Comparison of ENCODE assay signal across 8 cellular contexts in the genomic region with DNA sequence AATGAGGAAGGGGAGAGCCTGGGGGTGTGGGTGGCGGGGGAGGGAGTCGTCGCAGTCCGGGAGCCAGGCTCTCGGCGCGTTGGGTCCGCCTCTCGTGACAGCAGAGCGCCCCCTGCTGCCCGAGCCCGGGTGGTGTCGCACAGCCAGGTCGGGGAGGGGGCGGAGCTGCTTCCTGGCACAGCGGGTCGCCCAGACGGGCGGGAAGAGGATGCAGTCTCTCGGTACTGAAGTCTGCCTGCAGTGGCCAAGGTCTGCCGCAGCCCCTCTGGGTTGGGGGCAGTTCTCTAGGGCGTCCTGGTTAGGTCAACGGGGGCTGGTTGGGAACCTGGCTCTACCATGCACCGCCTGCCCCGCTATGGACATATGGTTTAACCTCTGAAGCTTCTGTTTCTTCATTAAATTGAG. TPM values are rescaled to one million over a fixed set of nuclear protein-coding genes. Genes with fewer than 3 reads are reported as not detected.
DNase-seq lines count a peak whose midpoint lies in the region; ATAC-seq and TF ChIP-seq lines count a peak whose summit lies in the region.

No MANE protein-coding gene starts in this region.

- ATAC-seq in GM18511 (IDR thresholded peaks at IDR 0.05; ENCODE audit: unreplicated experiment): no peak

- H3K9me3 Mint-ChIP-seq in neural progenitor cell: no peaks in the 10 kb centered on the region

- H3K36me3 ChIP-seq in PC-9 (ENCODE audit: low read depth) (no peaks in the 10 kb centered on the region), neural progenitor cell (no peaks in the 10 kb centered on the region)

- H3K27me3 ChIP-seq in PC-9 (ENCODE audit: insufficient read depth, low read depth) (peaks cover 99% of the 10 kb centered on the region), neural progenitor cell (peaks cover 39% of the 10 kb centered on the region)

- no peak overlapping the region for H3K9ac ChIP-seq in neural progenitor cell

- peak; percentile 75 for TF ChIP-seq RAD21 in Ishikawa (IDR thresholded peaks at IDR 0.05; ENCODE audit: low read depth)

- POLR2A ChIA-PET in PC-9 (lab: Charles Lee; ENCODE audit: unreplicated experiment): no interaction called here

- H3K4me1 ChIP-seq in PC-9 (replicated peaks; ENCODE audit: insufficient read depth) (no peaks in the 10 kb centered on the region), neural progenitor cell (peaks cover 30% of the 10 kb centered on the region)

- H3K4me2 ChIP-seq in PC-9: 0 out of 2 replicates have a peak overlapping the region, but pooled peaks have one; percentile 23
- H3K4me2 ChIP-seq in neural progenitor cell: peak overlapping the region; percentile 76

- H3K79me2 ChIP-seq in PC-9 (ENCODE audit: low read depth): no peaks in the 10 kb centered on the region
- H3K79me2 ChIP-seq in neural progenitor cell (ENCODE audit: low read depth): no peaks in the 10 kb centered on the region

- H3F3A ChIP-seq in PC-9 (ENCODE audit: insufficient read depth, low read depth): no peaks in the 10 kb centered on the region
- peaks cover 19% of the 10 kb centered on the region for H3F3A ChIP-seq in neural progenitor cell (ENCODE audit: low read depth)

- intact Hi-C loops in PC-9 (cut with micrococcal nuclease; ENCODE audit: unreplicated experiment): no loop called here

- no peaks in the 10 kb centered on the region for H3K9me2 ChIP-seq in PC-9 (ENCODE audit: insufficient read depth)

- peak; percentile 64 for DNase-seq in CMK (ENCODE audit: low read depth)
- DNase-seq in PC-9: peak in 1 of 2 experiments; percentile 18
- DNase-seq in activated T-cell treated with anti-CD3 and anti-CD28 coated beads, Interleukin-2, amount 50 U/mL, for 1 hour: peak; percentile 78
- peak; percentile 20 for DNase-seq in fibroblast of mammary gland (ENCODE audit: low read depth)
- peak; percentile 93 for DNase-seq in neural progenitor cell (ENCODE audit: low spot score)
- DNase-seq in superior temporal gyrus (ENCODE audit: extremely low spot score): peak; percentile 55

- no peak overlapping the region for H3K27ac Mint-ChIP-seq in neural progenitor cell

- H3K4me1 Mint-ChIP-seq in neural progenitor cell: peaks cover 27% of the 10 kb centered on the region

- no TSS peak for BruUV-seq in PC-9 (replicated peaks; lab: Mats Ljungman, UMichigan)

- H4K20me1 ChIP-seq in PC-9 (ENCODE audit: insufficient read depth) (no peaks in the 10 kb centered on the region), neural progenitor cell (ENCODE audit: low read depth) (peaks cover 4% of the 10 kb centered on the region)

- H3K9me3 ChIP-seq in PC-9 (ENCODE audit: insufficient read depth, low read depth) (no peaks in the 10 kb centered on the region), neural progenitor cell (ENCODE audit: low read depth) (no peaks in the 10 kb centered on the region)

- no peak overlapping the region for H3K4me3 ChIP-seq in PC-9
- H3K4me3 ChIP-seq in fibroblast of mammary gland (ENCODE audit: control insufficient read depth, low read depth, low read length): no peak overlapping the region
- peak overlapping the region; percentile 29 for H3K4me3 ChIP-seq in neural progenitor cell

- H2AFZ ChIP-seq in PC-9 (no peak overlapping the region), neural progenitor cell (replicated peaks) (no peak overlapping the region)

- H3K36me3 Mint-ChIP-seq in neural progenitor cell: no peaks in the 10 kb centered on the region

- CTCF ChIA-PET in PC-9 (lab: Charles Lee): interaction anchor here (0.8 kb wide), 1 partner anchor 111 kb away, joined by 8 read pairs; no protein-coding TSS in a partner anchor

- TF ChIP-seq CTCF in PC-9 (conservative IDR thresholded peaks at IDR 0.05) (peak; percentile 84), fibroblast of mammary gland (conservative IDR thresholded peaks at IDR 0.05; ENCODE audit: control insufficient read depth, insufficient read depth, low read depth, low read length) (peak; percentile 55), neural progenitor cell (IDR thresholded peaks at IDR 0.05) (peak; percentile 97)

- TF ChIP-seq EP300 in Ishikawa (IDR thresholded peaks at IDR 0.05; ENCODE audit: borderline replicate concordance): no peak

- peaks cover 6% of the 10 kb centered on the region for H3K27me3 Mint-ChIP-seq in neural progenitor cell (ENCODE audit: insufficient read depth, low read depth)

- H3K27ac ChIP-seq in PC-9 (no peak overlapping the region), neural progenitor cell (no peak overlapping the region)

- peak overlapping the region; percentile 12 for H3K4me3 Mint-ChIP-seq in neural progenitor cell

TF ChIP-seq in Ishikawa, 13 proteins besides CTCF, POLR2A, EP300 and RAD21:
- TF ChIP-seq, protein P1, sequence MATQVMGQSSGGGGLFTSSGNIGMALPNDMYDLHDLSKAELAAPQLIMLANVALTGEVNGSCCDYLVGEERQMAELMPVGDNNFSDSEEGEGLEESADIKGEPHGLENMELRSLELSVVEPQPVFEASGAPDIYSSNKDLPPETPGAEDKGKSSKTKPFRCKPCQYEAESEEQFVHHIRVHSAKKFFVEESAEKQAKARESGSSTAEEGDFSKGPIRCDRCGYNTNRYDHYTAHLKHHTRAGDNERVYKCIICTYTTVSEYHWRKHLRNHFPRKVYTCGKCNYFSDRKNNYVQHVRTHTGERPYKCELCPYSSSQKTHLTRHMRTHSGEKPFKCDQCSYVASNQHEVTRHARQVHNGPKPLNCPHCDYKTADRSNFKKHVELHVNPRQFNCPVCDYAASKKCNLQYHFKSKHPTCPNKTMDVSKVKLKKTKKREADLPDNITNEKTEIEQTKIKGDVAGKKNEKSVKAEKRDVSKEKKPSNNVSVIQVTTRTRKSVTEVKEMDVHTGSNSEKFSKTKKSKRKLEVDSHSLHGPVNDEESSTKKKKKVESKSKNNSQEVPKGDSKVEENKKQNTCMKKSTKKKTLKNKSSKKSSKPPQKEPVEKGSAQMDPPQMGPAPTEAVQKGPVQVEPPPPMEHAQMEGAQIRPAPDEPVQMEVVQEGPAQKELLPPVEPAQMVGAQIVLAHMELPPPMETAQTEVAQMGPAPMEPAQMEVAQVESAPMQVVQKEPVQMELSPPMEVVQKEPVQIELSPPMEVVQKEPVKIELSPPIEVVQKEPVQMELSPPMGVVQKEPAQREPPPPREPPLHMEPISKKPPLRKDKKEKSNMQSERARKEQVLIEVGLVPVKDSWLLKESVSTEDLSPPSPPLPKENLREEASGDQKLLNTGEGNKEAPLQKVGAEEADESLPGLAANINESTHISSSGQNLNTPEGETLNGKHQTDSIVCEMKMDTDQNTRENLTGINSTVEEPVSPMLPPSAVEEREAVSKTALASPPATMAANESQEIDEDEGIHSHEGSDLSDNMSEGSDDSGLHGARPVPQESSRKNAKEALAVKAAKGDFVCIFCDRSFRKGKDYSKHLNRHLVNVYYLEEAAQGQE (IDR thresholded peaks at IDR 0.05; ENCODE audit: low read depth): no peak
- TF ChIP-seq, protein P2, sequence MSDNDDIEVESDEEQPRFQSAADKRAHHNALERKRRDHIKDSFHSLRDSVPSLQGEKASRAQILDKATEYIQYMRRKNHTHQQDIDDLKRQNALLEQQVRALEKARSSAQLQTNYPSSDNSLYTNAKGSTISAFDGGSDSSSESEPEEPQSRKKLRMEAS (IDR thresholded peaks at IDR 0.05): peak; percentile 28; the same call in 1 of the 2 replicates

RNA-seq across cellular contexts. Expression of a gene that starts 38.2 kb away (rescaled TPM):
- not detected in 2 replicates for total RNA-seq in PC-9 (2021)
- not detected in 2 replicates for total RNA-seq in neural progenitor cell (ENCODE audit: low replicate concordance)
